Comparison of ENCODE assay signal across 1 cellular context in the genomic region with DNA sequence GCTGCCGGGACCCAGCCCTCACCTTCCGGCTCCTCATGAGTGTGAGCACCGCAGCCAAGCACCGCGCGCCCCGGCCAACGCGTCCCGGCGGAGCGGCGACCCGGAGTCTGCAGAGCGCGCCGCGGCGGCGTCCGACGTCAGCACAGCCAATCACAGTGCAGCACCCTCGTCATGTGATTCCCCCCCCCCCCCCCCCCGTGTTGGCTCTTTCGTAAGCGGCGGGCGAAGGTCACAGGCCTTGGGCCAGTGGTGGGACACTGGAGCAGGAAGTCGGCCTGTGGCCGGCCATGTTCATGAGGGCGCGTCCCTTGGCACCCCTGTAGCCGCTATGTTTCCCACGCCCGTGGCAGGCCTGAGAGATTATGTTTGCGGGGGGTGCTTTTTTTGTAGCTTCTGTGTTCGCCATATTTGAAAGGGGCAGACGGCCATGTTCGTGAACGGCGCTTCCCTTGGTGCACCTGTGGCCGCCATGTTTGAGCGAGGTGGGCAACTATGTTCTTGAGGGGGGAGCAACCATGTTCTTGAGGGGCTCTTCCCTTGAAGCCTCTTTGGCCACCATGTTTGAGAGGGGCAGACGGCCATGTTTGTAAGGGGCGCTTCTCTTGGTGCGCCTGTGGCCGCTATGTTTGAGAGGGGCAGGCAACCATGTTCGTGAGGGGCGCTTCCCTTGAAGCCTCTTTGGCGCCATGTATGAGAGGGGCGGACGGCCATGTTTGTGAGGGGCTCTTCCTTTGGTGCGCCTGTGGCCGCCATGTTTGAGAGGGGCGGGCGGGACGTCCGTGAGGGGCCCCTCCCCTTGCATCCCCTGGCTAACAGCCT.
TF ChIP-seq lines count a peak whose summit lies in the region.

A gene (minus strand): TSS at position 123 of the 819 bp plus-strand sequence. CDS start 86 bp downstream, at position 37.

TF ChIP-seq in HepG2, 621 proteins besides CTCF, POLR2A, EP300 and RAD21 (continued from another document and continues in another):
- TF ChIP-seq, protein P1, sequence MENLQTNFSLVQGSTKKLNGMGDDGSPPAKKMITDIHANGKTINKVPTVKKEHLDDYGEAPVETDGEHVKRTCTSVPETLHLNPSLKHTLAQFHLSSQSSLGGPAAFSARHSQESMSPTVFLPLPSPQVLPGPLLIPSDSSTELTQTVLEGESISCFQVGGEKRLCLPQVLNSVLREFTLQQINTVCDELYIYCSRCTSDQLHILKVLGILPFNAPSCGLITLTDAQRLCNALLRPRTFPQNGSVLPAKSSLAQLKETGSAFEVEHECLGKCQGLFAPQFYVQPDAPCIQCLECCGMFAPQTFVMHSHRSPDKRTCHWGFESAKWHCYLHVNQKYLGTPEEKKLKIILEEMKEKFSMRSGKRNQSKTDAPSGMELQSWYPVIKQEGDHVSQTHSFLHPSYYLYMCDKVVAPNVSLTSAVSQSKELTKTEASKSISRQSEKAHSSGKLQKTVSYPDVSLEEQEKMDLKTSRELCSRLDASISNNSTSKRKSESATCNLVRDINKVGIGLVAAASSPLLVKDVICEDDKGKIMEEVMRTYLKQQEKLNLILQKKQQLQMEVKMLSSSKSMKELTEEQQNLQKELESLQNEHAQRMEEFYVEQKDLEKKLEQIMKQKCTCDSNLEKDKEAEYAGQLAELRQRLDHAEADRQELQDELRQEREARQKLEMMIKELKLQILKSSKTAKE (CRISPR knock-in tag; IDR thresholded peaks at IDR 0.05; ENCODE audit: borderline replicate concordance): 0 out of 2 replicates have a peak, but pooled peaks have one; percentile 44
- TF ChIP-seq MXD4 (CRISPR knock-in tag; IDR thresholded peaks at IDR 0.05) (0 out of 2 replicates have a peak, but pooled peaks have one; percentile 29), ZNF629 (CRISPR knock-in tag; conservative IDR thresholded peaks at IDR 0.05) (no peak), ZFP36L1 (CRISPR knock-in tag; IDR thresholded peaks at IDR 0.05) (no peak), NFYC (CRISPR knock-in tag; IDR thresholded peaks at IDR 0.05) (peak; percentile 80), CREM (IDR thresholded peaks at IDR 0.05) (peak; percentile 95), CREM (CRISPR knock-in tag; IDR thresholded peaks at IDR 0.05) (no peak), CC2D1A (CRISPR knock-in tag; IDR thresholded peaks at IDR 0.05) (no peak), FOXJ3 (CRISPR knock-in tag; IDR thresholded peaks at IDR 0.05; ENCODE audit: borderline replicate concordance) (peak; percentile 40; the same call in 1 of the 2 replicates), AGO2 (optimal IDR thresholded peaks at IDR 0.05; ENCODE audit: low read depth, low read length) (peak; percentile 98), POLR2AphosphoS2 (IDR thresholded peaks at IDR 0.05; ENCODE audit: low read depth, low read length) (no peak), YEATS2 (CRISPR knock-in tag; IDR thresholded peaks at IDR 0.05; ENCODE audit: borderline replicate concordance) (peak; percentile 19; the same call in 1 of the 2 replicates), JUN (CRISPR knock-in tag; IDR thresholded peaks at IDR 0.05) (0 out of 2 replicates have a peak, but pooled peaks have one; percentile 45), TGIF2 (CRISPR knock-in tag; IDR thresholded peaks at IDR 0.05) (peak; percentile 74; the same call in 1 of the 2 replicates), ZNF746 (CRISPR knock-in tag; IDR thresholded peaks at IDR 0.05) (no peak), SAP130 (CRISPR knock-in tag; IDR thresholded peaks at IDR 0.05; ENCODE audit: low read depth) (peak; percentile 78), NR2F6 (IDR thresholded peaks at IDR 0.05) (peak; percentile 73), NR2F6 (CRISPR knock-in tag; IDR thresholded peaks at IDR 0.05) (peak; percentile 67; the same call in 1 of the 2 replicates), YY1 (IDR thresholded peaks at IDR 0.05; ENCODE audit: insufficient read depth, insufficient replicate concordance, low read depth, low read length) (peak; percentile 99), RARA (CRISPR knock-in tag; IDR thresholded peaks at IDR 0.05) (0 out of 2 replicates have a peak, but pooled peaks have one; percentile 15), ZNF788 (CRISPR knock-in tag; IDR thresholded peaks at IDR 0.05; ENCODE audit: borderline replicate concordance) (peak; percentile 34), SMC3 (IDR thresholded peaks at IDR 0.05; ENCODE audit: low read length) (no peak), ZNF761 (CRISPR knock-in tag; conservative IDR thresholded peaks at IDR 0.05) (0 out of 2 replicates have a peak, but pooled peaks have one; percentile 20), MTA1 (CRISPR knock-in tag; IDR thresholded peaks at IDR 0.05; ENCODE audit: borderline replicate concordance) (0 out of 2 replicates have a peak, but pooled peaks have one; percentile 3), ELF3 (CRISPR knock-in tag; IDR thresholded peaks at IDR 0.05) (peak; percentile 48; the same call in 1 of the 2 replicates), ZNF451 (CRISPR knock-in tag; IDR thresholded peaks at IDR 0.05) (0 out of 2 replicates have a peak, but pooled peaks have one; percentile 9), POLR2AphosphoS5 (IDR thresholded peaks at IDR 0.05; ENCODE audit: low read depth, low read length) (peak; percentile 66)
- TF ChIP-seq, protein P2, sequence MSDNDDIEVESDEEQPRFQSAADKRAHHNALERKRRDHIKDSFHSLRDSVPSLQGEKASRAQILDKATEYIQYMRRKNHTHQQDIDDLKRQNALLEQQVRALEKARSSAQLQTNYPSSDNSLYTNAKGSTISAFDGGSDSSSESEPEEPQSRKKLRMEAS (IDR thresholded peaks at IDR 0.05): peak; percentile 75
- TF ChIP-seq, protein P3, sequence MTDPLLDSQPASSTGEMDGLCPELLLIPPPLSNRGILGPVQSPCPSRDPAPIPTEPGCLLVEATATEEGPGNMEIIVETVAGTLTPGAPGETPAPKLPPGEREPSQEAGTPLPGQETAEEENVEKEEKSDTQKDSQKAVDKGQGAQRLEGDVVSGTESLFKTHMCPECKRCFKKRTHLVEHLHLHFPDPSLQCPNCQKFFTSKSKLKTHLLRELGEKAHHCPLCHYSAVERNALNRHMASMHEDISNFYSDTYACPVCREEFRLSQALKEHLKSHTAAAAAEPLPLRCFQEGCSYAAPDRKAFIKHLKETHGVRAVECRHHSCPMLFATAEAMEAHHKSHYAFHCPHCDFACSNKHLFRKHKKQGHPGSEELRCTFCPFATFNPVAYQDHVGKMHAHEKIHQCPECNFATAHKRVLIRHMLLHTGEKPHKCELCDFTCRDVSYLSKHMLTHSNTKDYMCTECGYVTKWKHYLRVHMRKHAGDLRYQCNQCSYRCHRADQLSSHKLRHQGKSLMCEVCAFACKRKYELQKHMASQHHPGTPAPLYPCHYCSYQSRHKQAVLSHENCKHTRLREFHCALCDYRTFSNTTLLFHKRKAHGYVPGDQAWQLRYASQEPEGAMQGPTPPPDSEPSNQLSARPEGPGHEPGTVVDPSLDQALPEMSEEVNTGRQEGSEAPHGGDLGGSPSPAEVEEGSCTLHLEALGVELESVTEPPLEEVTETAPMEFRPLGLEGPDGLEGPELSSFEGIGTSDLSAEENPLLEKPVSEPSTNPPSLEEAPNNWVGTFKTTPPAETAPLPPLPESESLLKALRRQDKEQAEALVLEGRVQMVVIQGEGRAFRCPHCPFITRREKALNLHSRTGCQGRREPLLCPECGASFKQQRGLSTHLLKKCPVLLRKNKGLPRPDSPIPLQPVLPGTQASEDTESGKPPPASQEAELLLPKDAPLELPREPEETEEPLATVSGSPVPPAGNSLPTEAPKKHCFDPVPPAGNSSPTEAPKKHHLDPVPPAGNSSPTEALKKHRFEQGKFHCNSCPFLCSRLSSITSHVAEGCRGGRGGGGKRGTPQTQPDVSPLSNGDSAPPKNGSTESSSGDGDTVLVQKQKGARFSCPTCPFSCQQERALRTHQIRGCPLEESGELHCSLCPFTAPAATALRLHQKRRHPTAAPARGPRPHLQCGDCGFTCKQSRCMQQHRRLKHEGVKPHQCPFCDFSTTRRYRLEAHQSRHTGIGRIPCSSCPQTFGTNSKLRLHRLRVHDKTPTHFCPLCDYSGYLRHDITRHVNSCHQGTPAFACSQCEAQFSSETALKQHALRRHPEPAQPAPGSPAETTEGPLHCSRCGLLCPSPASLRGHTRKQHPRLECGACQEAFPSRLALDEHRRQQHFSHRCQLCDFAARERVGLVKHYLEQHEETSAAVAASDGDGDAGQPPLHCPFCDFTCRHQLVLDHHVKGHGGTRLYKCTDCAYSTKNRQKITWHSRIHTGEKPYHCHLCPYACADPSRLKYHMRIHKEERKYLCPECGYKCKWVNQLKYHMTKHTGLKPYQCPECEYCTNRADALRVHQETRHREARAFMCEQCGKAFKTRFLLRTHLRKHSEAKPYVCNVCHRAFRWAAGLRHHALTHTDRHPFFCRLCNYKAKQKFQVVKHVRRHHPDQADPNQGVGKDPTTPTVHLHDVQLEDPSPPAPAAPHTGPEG (CRISPR knock-in tag; IDR thresholded peaks at IDR 0.05): peak; percentile 14; the same call in 1 of the 2 replicates
- TF ChIP-seq, protein P4, sequence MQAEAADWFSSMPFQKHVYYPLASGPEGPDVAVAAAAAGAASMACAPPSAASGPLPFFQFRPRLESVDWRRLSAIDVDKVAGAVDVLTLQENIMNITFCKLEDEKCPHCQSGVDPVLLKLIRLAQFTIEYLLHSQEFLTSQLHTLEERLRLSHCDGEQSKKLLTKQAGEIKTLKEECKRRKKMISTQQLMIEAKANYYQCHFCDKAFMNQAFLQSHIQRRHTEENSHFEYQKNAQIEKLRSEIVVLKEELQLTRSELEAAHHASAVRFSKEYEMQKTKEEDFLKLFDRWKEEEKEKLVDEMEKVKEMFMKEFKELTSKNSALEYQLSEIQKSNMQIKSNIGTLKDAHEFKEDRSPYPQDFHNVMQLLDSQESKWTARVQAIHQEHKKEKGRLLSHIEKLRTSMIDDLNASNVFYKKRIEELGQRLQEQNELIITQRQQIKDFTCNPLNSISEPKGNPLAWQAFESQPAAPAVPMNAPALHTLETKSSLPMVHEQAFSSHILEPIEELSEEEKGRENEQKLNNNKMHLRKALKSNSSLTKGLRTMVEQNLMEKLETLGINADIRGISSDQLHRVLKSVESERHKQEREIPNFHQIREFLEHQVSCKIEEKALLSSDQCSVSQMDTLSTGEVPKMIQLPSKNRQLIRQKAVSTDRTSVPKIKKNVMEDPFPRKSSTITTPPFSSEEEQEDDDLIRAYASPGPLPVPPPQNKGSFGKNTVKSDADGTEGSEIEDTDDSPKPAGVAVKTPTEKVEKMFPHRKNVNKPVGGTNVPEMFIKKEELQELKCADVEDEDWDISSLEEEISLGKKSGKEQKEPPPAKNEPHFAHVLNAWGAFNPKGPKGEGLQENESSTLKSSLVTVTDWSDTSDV (CRISPR knock-in tag; IDR thresholded peaks at IDR 0.05): no peak
- TF ChIP-seq, protein P5, sequence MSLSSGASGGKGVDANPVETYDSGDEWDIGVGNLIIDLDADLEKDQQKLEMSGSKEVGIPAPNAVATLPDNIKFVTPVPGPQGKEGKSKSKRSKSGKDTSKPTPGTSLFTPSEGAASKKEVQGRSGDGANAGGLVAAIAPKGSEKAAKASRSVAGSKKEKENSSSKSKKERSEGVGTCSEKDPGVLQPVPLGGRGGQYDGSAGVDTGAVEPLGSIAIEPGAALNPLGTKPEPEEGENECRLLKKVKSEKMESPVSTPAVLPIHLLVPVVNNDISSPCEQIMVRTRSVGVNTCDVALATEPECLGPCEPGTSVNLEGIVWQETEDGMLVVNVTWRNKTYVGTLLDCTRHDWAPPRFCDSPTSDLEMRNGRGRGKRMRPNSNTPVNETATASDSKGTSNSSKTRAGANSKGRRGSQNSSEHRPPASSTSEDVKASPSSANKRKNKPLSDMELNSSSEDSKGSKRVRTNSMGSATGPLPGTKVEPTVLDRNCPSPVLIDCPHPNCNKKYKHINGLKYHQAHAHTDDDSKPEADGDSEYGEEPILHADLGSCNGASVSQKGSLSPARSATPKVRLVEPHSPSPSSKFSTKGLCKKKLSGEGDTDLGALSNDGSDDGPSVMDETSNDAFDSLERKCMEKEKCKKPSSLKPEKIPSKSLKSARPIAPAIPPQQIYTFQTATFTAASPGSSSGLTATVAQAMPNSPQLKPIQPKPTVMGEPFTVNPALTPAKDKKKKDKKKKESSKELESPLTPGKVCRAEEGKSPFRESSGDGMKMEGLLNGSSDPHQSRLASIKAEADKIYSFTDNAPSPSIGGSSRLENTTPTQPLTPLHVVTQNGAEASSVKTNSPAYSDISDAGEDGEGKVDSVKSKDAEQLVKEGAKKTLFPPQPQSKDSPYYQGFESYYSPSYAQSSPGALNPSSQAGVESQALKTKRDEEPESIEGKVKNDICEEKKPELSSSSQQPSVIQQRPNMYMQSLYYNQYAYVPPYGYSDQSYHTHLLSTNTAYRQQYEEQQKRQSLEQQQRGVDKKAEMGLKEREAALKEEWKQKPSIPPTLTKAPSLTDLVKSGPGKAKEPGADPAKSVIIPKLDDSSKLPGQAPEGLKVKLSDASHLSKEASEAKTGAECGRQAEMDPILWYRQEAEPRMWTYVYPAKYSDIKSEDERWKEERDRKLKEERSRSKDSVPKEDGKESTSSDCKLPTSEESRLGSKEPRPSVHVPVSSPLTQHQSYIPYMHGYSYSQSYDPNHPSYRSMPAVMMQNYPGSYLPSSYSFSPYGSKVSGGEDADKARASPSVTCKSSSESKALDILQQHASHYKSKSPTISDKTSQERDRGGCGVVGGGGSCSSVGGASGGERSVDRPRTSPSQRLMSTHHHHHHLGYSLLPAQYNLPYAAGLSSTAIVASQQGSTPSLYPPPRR (CRISPR knock-in tag; IDR thresholded peaks at IDR 0.05; ENCODE audit: borderline replicate concordance): peak; percentile 53
- TF ChIP-seq, protein P6, sequence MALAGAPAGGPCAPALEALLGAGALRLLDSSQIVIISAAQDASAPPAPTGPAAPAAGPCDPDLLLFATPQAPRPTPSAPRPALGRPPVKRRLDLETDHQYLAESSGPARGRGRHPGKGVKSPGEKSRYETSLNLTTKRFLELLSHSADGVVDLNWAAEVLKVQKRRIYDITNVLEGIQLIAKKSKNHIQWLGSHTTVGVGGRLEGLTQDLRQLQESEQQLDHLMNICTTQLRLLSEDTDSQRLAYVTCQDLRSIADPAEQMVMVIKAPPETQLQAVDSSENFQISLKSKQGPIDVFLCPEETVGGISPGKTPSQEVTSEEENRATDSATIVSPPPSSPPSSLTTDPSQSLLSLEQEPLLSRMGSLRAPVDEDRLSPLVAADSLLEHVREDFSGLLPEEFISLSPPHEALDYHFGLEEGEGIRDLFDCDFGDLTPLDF (CRISPR knock-in tag; IDR thresholded peaks at IDR 0.05): peak; percentile 87
- TF ChIP-seq, protein P7, sequence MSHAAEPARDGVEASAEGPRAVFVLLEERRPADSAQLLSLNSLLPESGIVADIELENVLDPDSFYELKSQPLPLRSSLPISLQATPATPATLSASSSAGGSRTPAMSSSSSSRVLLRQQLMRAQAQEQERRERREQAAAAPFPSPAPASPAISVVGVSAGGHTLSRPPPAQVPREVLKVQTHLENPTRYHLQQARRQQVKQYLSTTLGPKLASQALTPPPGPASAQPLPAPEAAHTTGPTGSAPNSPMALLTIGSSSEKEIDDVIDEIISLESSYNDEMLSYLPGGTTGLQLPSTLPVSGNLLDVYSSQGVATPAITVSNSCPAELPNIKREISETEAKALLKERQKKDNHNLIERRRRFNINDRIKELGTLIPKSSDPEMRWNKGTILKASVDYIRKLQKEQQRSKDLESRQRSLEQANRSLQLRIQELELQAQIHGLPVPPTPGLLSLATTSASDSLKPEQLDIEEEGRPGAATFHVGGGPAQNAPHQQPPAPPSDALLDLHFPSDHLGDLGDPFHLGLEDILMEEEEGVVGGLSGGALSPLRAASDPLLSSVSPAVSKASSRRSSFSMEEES (CRISPR knock-in tag; IDR thresholded peaks at IDR 0.05): peak; percentile 74
- TF ChIP-seq, protein P8, sequence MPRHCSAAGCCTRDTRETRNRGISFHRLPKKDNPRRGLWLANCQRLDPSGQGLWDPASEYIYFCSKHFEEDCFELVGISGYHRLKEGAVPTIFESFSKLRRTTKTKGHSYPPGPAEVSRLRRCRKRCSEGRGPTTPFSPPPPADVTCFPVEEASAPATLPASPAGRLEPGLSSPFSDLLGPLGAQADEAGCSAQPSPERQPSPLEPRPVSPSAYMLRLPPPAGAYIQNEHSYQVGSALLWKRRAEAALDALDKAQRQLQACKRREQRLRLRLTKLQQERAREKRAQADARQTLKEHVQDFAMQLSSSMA (CRISPR knock-in tag; IDR thresholded peaks at IDR 0.05): 0 out of 2 replicates have a peak, but pooled peaks have one; percentile 75
